Comparison of ENCODE assay signal across 8 cellular contexts in the genomic region with DNA sequence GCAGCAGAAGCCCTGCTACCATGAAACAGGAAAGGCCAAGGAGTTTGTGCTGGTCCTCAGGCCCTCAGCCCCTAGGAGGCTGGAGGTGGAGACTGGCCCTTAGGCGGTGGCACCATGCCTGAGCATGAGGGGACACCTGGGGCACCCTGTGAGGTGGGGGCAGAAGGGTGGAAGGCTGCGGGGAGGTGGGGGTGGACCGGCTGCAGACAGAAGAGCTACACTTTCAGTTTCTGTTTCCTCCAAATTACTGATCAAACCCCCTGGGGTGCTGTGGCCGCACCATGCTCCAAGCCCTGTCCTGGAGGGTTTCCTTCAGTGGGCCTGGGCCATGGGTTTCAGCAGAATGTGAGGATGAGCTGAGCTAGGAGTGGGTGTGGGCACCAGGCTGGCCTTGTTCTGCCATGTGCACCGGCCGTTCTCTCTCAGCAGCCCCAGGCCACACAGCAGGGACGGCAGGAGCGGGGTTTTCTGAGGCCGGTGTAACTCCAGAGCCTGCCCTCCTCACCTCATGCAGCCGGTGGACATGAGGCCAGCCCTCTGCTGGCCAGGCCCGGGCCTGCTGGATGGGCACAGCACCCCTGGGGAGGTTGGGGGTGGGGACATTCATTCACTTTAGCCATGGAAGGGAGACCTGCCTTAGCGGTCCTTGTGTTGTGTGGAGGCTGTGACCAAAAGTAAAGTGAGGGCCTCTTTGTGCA. TPM values are rescaled to one million over a fixed set of nuclear protein-coding genes. Genes with fewer than 3 reads are reported as not detected.
A peak's percentile ranks its signal among the peaks of the same experiment; 100 is the strongest.
DNase-seq lines count a peak whose midpoint lies in the region; ATAC-seq and TF ChIP-seq lines count a peak whose summit lies in the region.

No MANE protein-coding gene starts in this region.

- no peaks in the 10 kb centered on the region for H3K9me3 Mint-ChIP-seq in activated T-cell treated with anti-CD3 and anti-CD28 coated beads, Interleukin-2, amount 50 U/mL, for 24 hours
- no peaks in the 10 kb centered on the region for H3K9me3 Mint-ChIP-seq in activated T-cell treated with anti-CD3 and anti-CD28 coated beads, Interleukin-2, amount 50 U/mL, for 72 hours
- H3K9me3 Mint-ChIP-seq in stimulated activated effector memory CD8-positive, alpha-beta T cell treated with anti-CD3 and anti-CD28 coated beads, Interleukin-12 subunit alpha, Interleukin-12 subunit beta, amount 100 ng/mL, for 72 hours, result no peaks in the 10 kb centered on the region

- H3K27me3 Mint-ChIP-seq in activated T-cell treated with anti-CD3 and anti-CD28 coated beads, Interleukin-2, amount 50 U/mL, for 24 hours, result no peaks in the 10 kb centered on the region
- H3K27me3 Mint-ChIP-seq in activated T-cell treated with anti-CD3 and anti-CD28 coated beads, Interleukin-2, amount 50 U/mL, for 72 hours (ENCODE audit: low read depth), result no peaks in the 10 kb centered on the region

- peaks cover 36% of the 10 kb centered on the region for H3K4me1 Mint-ChIP-seq in activated T-cell treated with anti-CD3 and anti-CD28 coated beads, Interleukin-2, amount 50 U/mL, for 24 hours (ENCODE audit: low read depth)
- H3K4me1 Mint-ChIP-seq in activated T-cell treated with anti-CD3 and anti-CD28 coated beads, Interleukin-2, amount 50 U/mL, for 72 hours (ENCODE audit: low read depth), result peaks cover 32% of the 10 kb centered on the region
- peaks cover 34% of the 10 kb centered on the region for H3K4me1 Mint-ChIP-seq in stimulated activated effector memory CD8-positive, alpha-beta T cell treated with anti-CD3 and anti-CD28 coated beads, Interleukin-12 subunit alpha, Interleukin-12 subunit beta, amount 100 ng/mL, for 72 hours

- no peak overlapping the region for H3K27ac Mint-ChIP-seq in activated T-cell treated with anti-CD3 and anti-CD28 coated beads, Interleukin-2, amount 50 U/mL, for 24 hours
- no peak overlapping the region for H3K27ac Mint-ChIP-seq in activated T-cell treated with anti-CD3 and anti-CD28 coated beads, Interleukin-2, amount 50 U/mL, for 72 hours
- H3K27ac Mint-ChIP-seq in stimulated activated effector memory CD8-positive, alpha-beta T cell treated with anti-CD3 and anti-CD28 coated beads, Interleukin-12 subunit alpha, Interleukin-12 subunit beta, amount 100 ng/mL, for 72 hours, result no peak overlapping the region

- intact Hi-C loops in colonic mucosa (cut with DNase I), result no loop called here

- H3K27ac ChIP-seq in colonic mucosa, result no peak overlapping the region

- no peaks in the 10 kb centered on the region for H3K36me3 ChIP-seq in colonic mucosa

- H3K36me3 Mint-ChIP-seq in activated T-cell treated with anti-CD3 and anti-CD28 coated beads, Interleukin-2, amount 50 U/mL, for 24 hours (ENCODE audit: low read depth), result no peaks in the 10 kb centered on the region
- no peaks in the 10 kb centered on the region for H3K36me3 Mint-ChIP-seq in activated T-cell treated with anti-CD3 and anti-CD28 coated beads, Interleukin-2, amount 50 U/mL, for 72 hours (ENCODE audit: insufficient read depth in 2 of 2)
- peaks cover under 1% of the 10 kb centered on the region for H3K36me3 Mint-ChIP-seq in stimulated activated effector memory CD8-positive, alpha-beta T cell treated with anti-CD3 and anti-CD28 coated beads, Interleukin-12 subunit alpha, Interleukin-12 subunit beta, amount 100 ng/mL, for 72 hours

- TF ChIP-seq CTCF in colonic mucosa (IDR thresholded peaks at IDR 0.05), result no peak

- peak; percentile 50 for DNase-seq in activated T-cell treated with anti-CD3 and anti-CD28 coated beads, Interleukin-2, amount 50 U/mL, for 24 hours
- DNase-seq in activated T-cell treated with anti-CD3 and anti-CD28 coated beads for 4 hours (no peak), colonic mucosa (no peak), COLO829 (ENCODE audit: low spot score) (no peak)
- DNase-seq in activated T-cell treated with anti-CD3 and anti-CD28 coated beads, Interleukin-2, amount 50 U/mL, for 72 hours, result peak; percentile 6 to 29
- no peak for DNase-seq in stimulated activated effector memory CD8-positive, alpha-beta T cell treated with anti-CD3 and anti-CD28 coated beads, Interleukin-12 subunit alpha, Interleukin-12 subunit beta, amount 100 ng/mL, for 72 hours (ENCODE audit: low spot score in 2 of 2)

- ATAC-seq in HG02885 (IDR thresholded peaks at IDR 0.05; ENCODE audit: poor library complexity, unreplicated experiment), result peak; percentile 41
- ATAC-seq in activated T-cell treated with anti-CD3 and anti-CD28 coated beads, Interleukin-2, amount 50 U/mL, for 72 hours (replicated peaks in 1 of 2), result no peak
- no peak for ATAC-seq in stimulated activated effector memory CD8-positive, alpha-beta T cell treated with anti-CD3 and anti-CD28 coated beads, Interleukin-12 subunit alpha, Interleukin-12 subunit beta, amount 100 ng/mL, for 72 hours
- no peak for ATAC-seq in GM21717 (IDR thresholded peaks at IDR 0.05; ENCODE audit: unreplicated experiment)

- no peaks in the 10 kb centered on the region for H3K4me1 ChIP-seq in colonic mucosa

- H3K4me3 Mint-ChIP-seq in activated T-cell treated with anti-CD3 and anti-CD28 coated beads, Interleukin-2, amount 50 U/mL, for 24 hours, result no peak overlapping the region
- H3K4me3 Mint-ChIP-seq in activated T-cell treated with anti-CD3 and anti-CD28 coated beads, Interleukin-2, amount 50 U/mL, for 72 hours, result peak overlapping the region in 1 of 2 donors; percentile 24
- H3K4me3 Mint-ChIP-seq in stimulated activated effector memory CD8-positive, alpha-beta T cell treated with anti-CD3 and anti-CD28 coated beads, Interleukin-12 subunit alpha, Interleukin-12 subunit beta, amount 100 ng/mL, for 72 hours, result peak overlapping the region; percentile 20

- H3K9me3 ChIP-seq in colonic mucosa, result no peaks in the 10 kb centered on the region

- no peaks in the 10 kb centered on the region for H3K27me3 ChIP-seq in colonic mucosa

- no peak overlapping the region for H3K4me3 ChIP-seq in colonic mucosa

- no peak overlapping the region for H3K9ac ChIP-seq in colonic mucosa (ENCODE audit: low read depth in 2 of 2, low read length in 2 of 2)

RNA-seq across cellular contexts. Expression of gene PLEKHB2, which starts 51.5 kb away (rescaled TPM):
- total RNA-seq in activated T-cell treated with anti-CD3 and anti-CD28 coated beads, Interleukin-2, amount 50 U/mL, for 72 hours, result 10 to 100 TPM; 53.2 to 53.8 TPM
- 100 to 1,000 TPM; 128 to 141 TPM for total RNA-seq in colonic mucosa

RNA-seq across cellular contexts. Expression of gene POTEE, which starts 52.7 kb away (rescaled TPM):
- under 1 TPM; 0.32 to 0.53 TPM for total RNA-seq in activated T-cell treated with anti-CD3 and anti-CD28 coated beads, Interleukin-2, amount 50 U/mL, for 72 hours
- under 1 TPM; 0.11 to 0.22 TPM for total RNA-seq in colonic mucosa

Comparison
In these comparisons a context has a peak if more than half of its experiments do, and no peak if none do; other contexts are left out.
1. DNase-seq: peak in activated T-cell treated with anti-CD3 and anti-CD28 coated beads, Interleukin-2, amount 50 U/mL, for 24 hours (single experiment) and activated T-cell treated with anti-CD3 and anti-CD28 coated beads, Interleukin-2, amount 50 U/mL, for 72 hours (2 of 2); none in activated T-cell treated with anti-CD3 and anti-CD28 coated beads for 4 hours (single experiment), stimulated activated effector memory CD8-positive, alpha-beta T cell treated with anti-CD3 and anti-CD28 coated beads, Interleukin-12 subunit alpha, Interleukin-12 subunit beta, amount 100 ng/mL, for 72 hours (0 of 2), colonic mucosa (single experiment) and COLO829 (single experiment).